29 cellular contexts compared by ENCODE assay signal in the genomic region with DNA sequence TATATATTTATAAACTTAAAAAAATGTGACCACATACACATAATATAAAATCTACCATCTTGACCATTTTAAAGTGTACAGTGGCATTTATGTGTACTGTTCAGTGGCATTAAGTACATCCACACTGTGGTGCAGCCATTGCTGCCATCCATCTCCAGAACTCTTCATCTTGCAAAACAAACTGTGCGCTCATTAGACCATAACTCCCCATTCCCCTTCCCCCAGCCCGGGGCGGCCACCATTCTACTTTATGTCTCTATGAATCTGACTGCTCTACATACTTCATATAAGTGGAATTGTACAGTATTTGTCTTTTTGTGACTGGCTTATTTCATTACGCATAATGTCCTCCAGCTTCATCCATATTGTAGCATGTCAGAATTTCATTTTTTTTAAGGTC. TPM values are rescaled to one million over a fixed set of nuclear protein-coding genes. Genes with fewer than 3 reads are reported as not detected.
"Had no signal": no experiment of that assay in that cellular context is flagged by ENCODE, and none has a peak within 500 bp of the region (broad histone marks: within the 10 kb centered on the region; RNA-seq: fewer than 3 reads in every experiment).

No MANE protein-coding gene starts in this region.

- H3K36me3 Mint-ChIP-seq: activated CD4-positive, alpha-beta memory T cell treated with anti-CD3 and anti-CD28 coated beads for 36 hours; activated naive CD8-positive, alpha-beta T cell had no signal

- H3K4me3 Mint-ChIP-seq: activated CD4-positive, alpha-beta memory T cell treated with anti-CD3 and anti-CD28 coated beads for 36 hours; activated CD4-positive, alpha-beta T cell treated with anti-CD3 and anti-CD28 coated beads for 36 hours; activated CD4-positive, alpha-beta T cell treated with anti-CD3 and anti-CD28 coated beads, Interleukin-2, amount 10 ng/mL, durations not matched to agents 24 days and 14 days; activated naive CD8-positive, alpha-beta T cell; activated T-cell treated with anti-CD3 and anti-CD28 coated beads, Interleukin-2, amount 50 U/mL, for 4 hours; activated T-helper 17 cell treated with anti-CD3 and anti-CD28 coated beads, Interleukin-2, amount 50 U/mL, for 72 hours; central memory CD8-positive, alpha-beta T cell; dendritic cell treated with granulocyte-macrophage colony-stimulating factor and Interleukin-4, amounts not matched to agents 40 ng/mL and 50 ng/mL, for 4 days; endodermal cell had no signal

- H3K4me3 ChIP-seq: dorsolateral prefrontal cortex, gastrocnemius medialis had no signal

- H3K36me3 ChIP-seq: brain microvascular endothelial cell, gastrocnemius medialis had no signal

- H3K9me3 ChIP-seq: gastrocnemius medialis had no signal

- H3K9me3 Mint-ChIP-seq: activated CD4-positive, alpha-beta memory T cell treated with anti-CD3 and anti-CD28 coated beads for 36 hours; activated CD4-positive, alpha-beta T cell treated with anti-CD3 and anti-CD28 coated beads, Interleukin-2, amount 10 ng/mL, durations not matched to agents 24 days and 14 days; activated T-cell treated with anti-CD3 and anti-CD28 coated beads, Interleukin-2, amount 50 U/mL, for 4 hours; activated T-helper 17 cell treated with anti-CD3 and anti-CD28 coated beads, Interleukin-2, amount 50 U/mL, for 72 hours; central memory CD8-positive, alpha-beta T cell; dendritic cell treated with granulocyte-macrophage colony-stimulating factor and Interleukin-4, amounts not matched to agents 40 ng/mL and 50 ng/mL, for 4 days; endodermal cell had no signal

- DNase-seq: activated CD4-positive, alpha-beta memory T cell treated with anti-CD3 and anti-CD28 coated beads for 36 hours; activated CD4-positive, alpha-beta T cell treated with anti-CD3 and anti-CD28 coated beads for 36 hours; activated CD4-positive, alpha-beta T cell treated with anti-CD3 and anti-CD28 coated beads, Interleukin-2, amount 10 ng/mL, durations not matched to agents 24 days and 14 days; activated CD4-positive, CD25-positive, alpha-beta regulatory T cell; activated CD4-positive, CD25-positive, alpha-beta regulatory T cell treated with anti-CD3 and anti-CD28 coated beads, Interleukin-2, amount 50 U/mL, for 72 hours; activated CD8-positive, alpha-beta memory T cell treated with anti-CD3 and anti-CD28 coated beads for 24 hours; activated effector memory CD4-positive, alpha-beta T cell treated with Interleukin-2 at 50 U/mL for 16 hours; activated gamma-delta T cell treated with Interleukin-2 at 50 U/mL for 16 hours; activated naive CD4-positive, alpha-beta T cell treated with anti-CD3 and anti-CD28 coated beads, Interleukin-2, amount 50 U/mL, for 16 hours; activated naive CD4-positive, alpha-beta T cell treated with Interleukin-2 at 50 U/mL for 16 hours; activated T-cell treated with anti-CD3 and anti-CD28 coated beads, Interleukin-2, amount 50 U/mL, for 4 hours; amniotic stem cell; anterior cingulate cortex; brain microvascular endothelial cell; dorsolateral prefrontal cortex; effector memory CD4-positive, alpha-beta T cell; foreskin keratinocyte; gastrocnemius medialis; glutamatergic neuron; T-helper 2 cell had no signal

- H3K4me1 Mint-ChIP-seq: activated CD4-positive, alpha-beta T cell treated with anti-CD3 and anti-CD28 coated beads for 36 hours; activated CD4-positive, alpha-beta T cell treated with anti-CD3 and anti-CD28 coated beads, Interleukin-2, amount 10 ng/mL, durations not matched to agents 24 days and 14 days; activated T-helper 17 cell treated with anti-CD3 and anti-CD28 coated beads, Interleukin-2, amount 50 U/mL, for 72 hours; central memory CD8-positive, alpha-beta T cell had no signal

- H3K27me3 ChIP-seq: brain microvascular endothelial cell, gastrocnemius medialis had no signal

- H3K4me1 ChIP-seq: gastrocnemius medialis had no signal

- H3K27ac ChIP-seq: brain microvascular endothelial cell, dorsolateral prefrontal cortex, foreskin keratinocyte, gastrocnemius medialis had no signal

- H3K27ac Mint-ChIP-seq: activated CD4-positive, alpha-beta memory T cell treated with anti-CD3 and anti-CD28 coated beads for 36 hours; activated CD4-positive, alpha-beta T cell treated with anti-CD3 and anti-CD28 coated beads for 36 hours; activated CD4-positive, alpha-beta T cell treated with anti-CD3 and anti-CD28 coated beads, Interleukin-2, amount 10 ng/mL, durations not matched to agents 24 days and 14 days; activated naive CD8-positive, alpha-beta T cell; activated T-helper 17 cell treated with anti-CD3 and anti-CD28 coated beads, Interleukin-2, amount 50 U/mL, for 72 hours; dendritic cell treated with granulocyte-macrophage colony-stimulating factor and Interleukin-4, amounts not matched to agents 40 ng/mL and 50 ng/mL, for 4 days; endodermal cell had no signal

RNA-seq across cellular contexts. Expression of a gene that starts 47.8 kb away (rescaled TPM):
- total RNA-seq: activated CD4-positive, alpha-beta memory T cell treated with anti-CD3 and anti-CD28 coated beads for 36 hours; activated CD4-positive, alpha-beta T cell treated with anti-CD3 and anti-CD28 coated beads for 36 hours; activated CD4-positive, alpha-beta T cell treated with anti-CD3 and anti-CD28 coated beads, Interleukin-2, amount 10 ng/mL, durations not matched to agents 24 days and 14 days; activated T-helper 17 cell treated with anti-CD3 and anti-CD28 coated beads, Interleukin-2, amount 50 U/mL, for 72 hours; astrocyte; bronchial epithelial cell; epithelial cell of proximal tubule; foreskin keratinocyte; T-helper 1 cell treated with Interleukin-12 subunit alpha and Interleukin-12 subunit beta and Interleukin-4 antibody, amounts not matched to agents 30 ng/mL and 1 ng/mL, for 36 hours had no signal
